8 cellular contexts compared by ENCODE assay signal in genomic region chrX:130120321-130120731, GRCh38. TPM values are rescaled to one million over a fixed set of nuclear protein-coding genes. Genes with fewer than 3 reads are reported as not detected.
DNase-seq lines count a peak whose midpoint lies in the region; ATAC-seq and TF ChIP-seq lines count a peak whose summit lies in the region.

No MANE protein-coding gene starts in this region.

- no peaks in the 10 kb centered on the region for H3K79me2 ChIP-seq in ACC112 (ENCODE audit: control insufficient read depth, insufficient read depth, low read length, unreplicated experiment)

- peaks cover 20% of the 10 kb centered on the region for H3K4me1 Mint-ChIP-seq in activated T-helper 2 cell treated with anti-CD3 and anti-CD28 coated beads, Interferon-gamma antibody, Interleukin-2, Interleukin-4, amounts not matched to agents 10 μg/mL and 5 μg/mL and 100 μg/mL, durations not matched to agents 14 hours and 24 hours and 36 hours (ENCODE audit: low read depth)
- peaks cover 8 to 20% of the 10 kb centered on the region in 2 donors for H3K4me1 Mint-ChIP-seq in immature natural killer cell

- peak overlapping the region; percentile 68 for H3K4me3 ChIP-seq in ACC112 (ENCODE audit: low read depth, low read length)
- peak overlapping the region; percentile 46 for H3K4me3 ChIP-seq in suprapubic skin

- no peak for DNase-seq in activated T-helper 2 cell treated with anti-CD3 and anti-CD28 coated beads, Interferon-gamma antibody, Interleukin-2, Interleukin-4, amounts not matched to agents 10 μg/mL and 5 μg/mL and 100 μg/mL, durations not matched to agents 14 hours and 24 hours and 36 hours (ENCODE audit: low spot score)
- no peak for DNase-seq in immature natural killer cell
- no peak for DNase-seq in suprapubic skin (ENCODE audit: low spot score in 2 of 2)
- no peak for DNase-seq in NCI-H2081 treated with DMSO at 0.1 percent for 48 hours (lab: John Stamatoyannopoulos, UW)
- DNase-seq in amygdala (lab: John Stamatoyannopoulos, UW), result no peak

- peak overlapping the region; percentile 72; the same call in 1 of the 2 replicates for H3K27ac ChIP-seq in ACC112 (ENCODE audit: low read depth, low read length)
- peak overlapping the region; percentile 75 for H3K27ac ChIP-seq in suprapubic skin

- no peak overlapping the region for H2AFZ ChIP-seq in ACC112 (ENCODE audit: low read length, unreplicated experiment)

- WGBS in suprapubic skin, result 71% methylated on average over 5 of the region's 28 CpGs

- H3K9me3 Mint-ChIP-seq in activated T-helper 2 cell treated with anti-CD3 and anti-CD28 coated beads, Interferon-gamma antibody, Interleukin-2, Interleukin-4, amounts not matched to agents 10 μg/mL and 5 μg/mL and 100 μg/mL, durations not matched to agents 14 hours and 24 hours and 36 hours, result no peaks in the 10 kb centered on the region
- H3K9me3 Mint-ChIP-seq in immature natural killer cell, result no peaks in the 10 kb centered on the region

- peak overlapping the region; percentile 62 for H3K4me3 Mint-ChIP-seq in activated T-helper 2 cell treated with anti-CD3 and anti-CD28 coated beads, Interferon-gamma antibody, Interleukin-2, Interleukin-4, amounts not matched to agents 10 μg/mL and 5 μg/mL and 100 μg/mL, durations not matched to agents 14 hours and 24 hours and 36 hours (ENCODE audit: low read depth)
- H3K4me3 Mint-ChIP-seq in immature natural killer cell, result peak overlapping the region; percentile 66 to 78 (median 73)

- H3K36me3 Mint-ChIP-seq in activated T-helper 2 cell treated with anti-CD3 and anti-CD28 coated beads, Interferon-gamma antibody, Interleukin-2, Interleukin-4, amounts not matched to agents 10 μg/mL and 5 μg/mL and 100 μg/mL, durations not matched to agents 14 hours and 24 hours and 36 hours (ENCODE audit: low read depth), result peaks cover 6% of the 10 kb centered on the region
- peaks cover 0 to 6% (median 4%) of the 10 kb centered on the region in 3 donors for H3K36me3 Mint-ChIP-seq in immature natural killer cell

- H3K36me3 ChIP-seq in ACC112 (ENCODE audit: insufficient read depth, low read length) (no peaks in the 10 kb centered on the region), suprapubic skin (no peaks in the 10 kb centered on the region)

- no peak for TF ChIP-seq EP300 in suprapubic skin (IDR thresholded peaks at IDR 0.05)

- TF ChIP-seq CTCF in suprapubic skin (IDR thresholded peaks at IDR 0.05), result no peak

- intact Hi-C loops in activated T-helper 2 cell treated with anti-CD3 and anti-CD28 coated beads, Interferon-gamma antibody, Interleukin-2, Interleukin-4, amounts not matched to agents 10 μg/mL and 5 μg/mL and 100 μg/mL, durations not matched to agents 14 hours and 24 hours and 36 hours (cut with micrococcal nuclease), result loop anchor here (1.0 to 5.0 kb wide), 2 partner anchors 41 to 52 kb away; partner anchors contain the start of gene RAB33A

- H3K27me3 ChIP-seq in ACC112 (ENCODE audit: insufficient read depth, low read length) (no peaks in the 10 kb centered on the region), suprapubic skin (no peaks in the 10 kb centered on the region)

- H3K27ac Mint-ChIP-seq in activated T-helper 2 cell treated with anti-CD3 and anti-CD28 coated beads, Interferon-gamma antibody, Interleukin-2, Interleukin-4, amounts not matched to agents 10 μg/mL and 5 μg/mL and 100 μg/mL, durations not matched to agents 14 hours and 24 hours and 36 hours, result peak overlapping the region; percentile 69
- H3K27ac Mint-ChIP-seq in immature natural killer cell, result peak overlapping the region in 3 of 6 donors; percentile 12 to 73 (median 19)

- H3K4me1 ChIP-seq in ACC112 (ENCODE audit: control insufficient read depth, insufficient read depth, low read length, unreplicated experiment), result peaks cover 31% of the 10 kb centered on the region
- H3K4me1 ChIP-seq in suprapubic skin, result peaks cover 37% of the 10 kb centered on the region

- ATAC-seq in GM18907 (IDR thresholded peaks at IDR 0.05; ENCODE audit: unreplicated experiment), result peak; percentile 38
- ATAC-seq in HG03097 (IDR thresholded peaks at IDR 0.05; ENCODE audit: low FRiP score, unreplicated experiment), result peak; percentile 13

- H3K27me3 Mint-ChIP-seq in activated T-helper 2 cell treated with anti-CD3 and anti-CD28 coated beads, Interferon-gamma antibody, Interleukin-2, Interleukin-4, amounts not matched to agents 10 μg/mL and 5 μg/mL and 100 μg/mL, durations not matched to agents 14 hours and 24 hours and 36 hours (ENCODE audit: low read depth), result no peaks in the 10 kb centered on the region
- peaks cover 0 to 11% (median 2%) of the 10 kb centered on the region in 3 donors for H3K27me3 Mint-ChIP-seq in immature natural killer cell (ENCODE audit: low read depth in 3 of 3)

- H3K9me3 ChIP-seq in suprapubic skin, result no peaks in the 10 kb centered on the region

- TF ChIP-seq POLR2A in suprapubic skin (IDR thresholded peaks at IDR 0.05), result no peak

RNA-seq across cellular contexts. Expression of gene ELF4, which starts 10.0 kb away (rescaled TPM):
- total RNA-seq in activated T-helper 2 cell treated with anti-CD3 and anti-CD28 coated beads, Interferon-gamma antibody, Interleukin-2, Interleukin-4, amounts not matched to agents 10 μg/mL and 5 μg/mL and 100 μg/mL, durations not matched to agents 14 hours and 24 hours and 36 hours, result 31.8 and 33.6 TPM in 2 replicates
- 10 to 100 TPM; 12.3 to 44.9 (median 14.7) TPM for polyA plus RNA-seq in immature natural killer cell
- total RNA-seq in suprapubic skin, result 10 to 100 TPM; 17.3 to 26.3 (median 21.6) TPM

RNA-seq across cellular contexts. Expression of gene AIFM1, which starts 45.3 kb away (rescaled TPM):
- total RNA-seq in activated T-helper 2 cell treated with anti-CD3 and anti-CD28 coated beads, Interferon-gamma antibody, Interleukin-2, Interleukin-4, amounts not matched to agents 10 μg/mL and 5 μg/mL and 100 μg/mL, durations not matched to agents 14 hours and 24 hours and 36 hours, result 48.7 and 51.1 TPM in 2 replicates
- 10 to 100 TPM; 20.1 to 31.0 (median 29.0) TPM for polyA plus RNA-seq in immature natural killer cell
- 10 to 100 TPM in 1 of 4 donors, 1 to 10 TPM in 3; 7.6 to 11.9 (median 9.3) TPM for total RNA-seq in suprapubic skin

RNA-seq across cellular contexts. Expression of gene RAB33A, which starts 51.4 kb away (rescaled TPM):
- 28.4 and 29.7 TPM in 2 replicates for total RNA-seq in activated T-helper 2 cell treated with anti-CD3 and anti-CD28 coated beads, Interferon-gamma antibody, Interleukin-2, Interleukin-4, amounts not matched to agents 10 μg/mL and 5 μg/mL and 100 μg/mL, durations not matched to agents 14 hours and 24 hours and 36 hours
- 10 to 100 TPM; 10.5 to 20.9 (median 15.1) TPM for polyA plus RNA-seq in immature natural killer cell
- total RNA-seq in suprapubic skin, result not detected

Comparison
In these comparisons a context has a peak if more than half of its experiments do, and no peak if none do; other contexts are left out.
1. RNA of gene RAB33A, which starts 51.4 kb away (total RNA-seq): 28.4 to 29.7 TPM in activated T-helper 2 cell treated with anti-CD3 and anti-CD28 coated beads, Interferon-gamma antibody, Interleukin-2, Interleukin-4, amounts not matched to agents 10 μg/mL and 5 μg/mL and 100 μg/mL, durations not matched to agents 14 hours and 24 hours and 36 hours; not detected in suprapubic skin; every median in the first group is over 10 times any median in the second.